Comparison of ENCODE assay signal across 1 cellular context in the genomic region with DNA sequence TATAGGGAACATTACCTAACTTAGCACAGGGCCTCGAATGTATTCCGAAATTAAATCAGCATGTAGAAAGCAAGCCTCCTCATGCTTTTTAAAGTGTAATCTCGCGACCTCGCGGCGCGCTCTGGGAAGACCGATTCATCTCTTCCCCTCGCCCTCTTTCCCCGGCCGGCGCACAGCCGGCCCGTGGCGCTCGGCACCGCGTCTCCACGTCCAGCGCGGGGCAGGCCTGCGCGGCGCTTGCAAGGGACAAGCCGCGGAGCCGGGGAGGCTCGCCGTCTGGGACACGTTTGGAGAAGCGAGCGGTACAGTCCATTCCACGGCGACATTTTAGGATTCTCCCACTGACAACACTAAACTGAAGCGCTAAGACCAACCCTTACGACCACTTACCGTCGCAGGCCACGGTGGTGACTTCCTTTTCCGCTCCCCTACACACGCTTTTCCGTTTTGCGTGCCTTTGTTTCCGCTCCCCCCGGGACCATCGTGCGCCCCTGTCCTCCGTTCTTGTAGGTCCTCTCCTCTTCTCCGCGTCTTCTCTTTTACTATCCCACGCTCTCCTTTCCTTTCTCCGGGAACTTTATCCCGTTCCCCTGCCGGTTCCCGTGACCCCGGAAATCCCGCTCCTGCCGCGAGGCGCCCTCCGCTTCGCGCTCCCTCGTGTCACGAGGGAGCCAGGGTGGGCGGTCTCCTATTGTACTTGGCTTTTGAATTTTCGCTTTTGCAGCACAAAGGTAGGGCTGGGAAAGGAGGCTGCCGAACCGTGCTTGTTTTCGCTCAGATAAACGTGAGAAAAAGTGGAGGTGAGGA.
TF ChIP-seq lines count a peak whose summit lies in the region.

A gene with protein sequence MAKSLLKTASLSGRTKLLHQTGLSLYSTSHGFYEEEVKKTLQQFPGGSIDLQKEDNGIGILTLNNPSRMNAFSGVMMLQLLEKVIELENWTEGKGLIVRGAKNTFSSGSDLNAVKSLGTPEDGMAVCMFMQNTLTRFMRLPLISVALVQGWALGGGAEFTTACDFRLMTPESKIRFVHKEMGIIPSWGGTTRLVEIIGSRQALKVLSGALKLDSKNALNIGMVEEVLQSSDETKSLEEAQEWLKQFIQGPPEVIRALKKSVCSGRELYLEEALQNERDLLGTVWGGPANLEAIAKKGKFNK (minus strand): TSS at position 664 of the 807 bp plus-strand sequence. CDS start 12,581 bp downstream, outside the sequence.

TF ChIP-seq in HepG2, 621 proteins besides CTCF, POLR2A, EP300 and RAD21 (continued from another document and continues in another):
- TF ChIP-seq, protein P1, sequence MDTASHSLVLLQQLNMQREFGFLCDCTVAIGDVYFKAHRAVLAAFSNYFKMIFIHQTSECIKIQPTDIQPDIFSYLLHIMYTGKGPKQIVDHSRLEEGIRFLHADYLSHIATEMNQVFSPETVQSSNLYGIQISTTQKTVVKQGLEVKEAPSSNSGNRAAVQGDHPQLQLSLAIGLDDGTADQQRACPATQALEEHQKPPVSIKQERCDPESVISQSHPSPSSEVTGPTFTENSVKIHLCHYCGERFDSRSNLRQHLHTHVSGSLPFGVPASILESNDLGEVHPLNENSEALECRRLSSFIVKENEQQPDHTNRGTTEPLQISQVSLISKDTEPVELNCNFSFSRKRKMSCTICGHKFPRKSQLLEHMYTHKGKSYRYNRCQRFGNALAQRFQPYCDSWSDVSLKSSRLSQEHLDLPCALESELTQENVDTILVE (CRISPR knock-in tag; IDR thresholded peaks at IDR 0.05) = no peak; the same call in 1 of the 2 replicates
- TF ChIP-seq PPARG (CRISPR knock-in tag; conservative IDR thresholded peaks at IDR 0.05) = 0 out of 2 replicates have a peak, but pooled peaks have one; percentile 30
- no peak; the same call in 1 of the 2 replicates for TF ChIP-seq RCOR2 (CRISPR knock-in tag; IDR thresholded peaks at IDR 0.05)
- TF ChIP-seq ZNF143 (CRISPR knock-in tag; IDR thresholded peaks at IDR 0.05) = peak; percentile 62; the same call in 1 of the 2 replicates
- TF ChIP-seq, protein P2, sequence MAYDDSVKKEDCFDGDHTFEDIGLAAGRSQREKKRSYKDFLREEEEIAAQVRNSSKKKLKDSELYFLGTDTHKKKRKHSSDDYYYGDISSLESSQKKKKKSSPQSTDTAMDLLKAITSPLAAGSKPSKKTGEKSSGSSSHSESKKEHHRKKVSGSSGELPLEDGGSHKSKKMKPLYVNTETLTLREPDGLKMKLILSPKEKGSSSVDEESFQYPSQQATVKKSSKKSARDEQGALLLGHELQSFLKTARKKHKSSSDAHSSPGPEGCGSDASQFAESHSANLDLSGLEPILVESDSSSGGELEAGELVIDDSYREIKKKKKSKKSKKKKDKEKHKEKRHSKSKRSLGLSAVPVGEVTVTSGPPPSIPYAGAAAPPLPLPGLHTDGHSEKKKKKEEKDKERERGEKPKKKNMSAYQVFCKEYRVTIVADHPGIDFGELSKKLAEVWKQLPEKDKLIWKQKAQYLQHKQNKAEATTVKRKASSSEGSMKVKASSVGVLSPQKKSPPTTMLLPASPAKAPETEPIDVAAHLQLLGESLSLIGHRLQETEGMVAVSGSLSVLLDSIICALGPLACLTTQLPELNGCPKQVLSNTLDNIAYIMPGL (CRISPR knock-in tag; IDR thresholded peaks at IDR 0.05; ENCODE audit: borderline replicate concordance in 1 of 2, low read depth in 1 of 2) = peak; percentile 91 to 95; a peak in 3 of 4 replicates
- TF ChIP-seq MAFF (IDR thresholded peaks at IDR 0.05; ENCODE audit: low read depth, low read length) = no peak
- 0 out of 2 replicates have a peak, but pooled peaks have one; percentile 14 for TF ChIP-seq ZNF30 (CRISPR knock-in tag; IDR thresholded peaks at IDR 0.05)
- peak; percentile 48; the same call in 1 of the 2 replicates for TF ChIP-seq REPIN1 (CRISPR knock-in tag; IDR thresholded peaks at IDR 0.05; ENCODE audit: borderline replicate concordance, low read depth)
- TF ChIP-seq BORCS8-MEF2B (CRISPR knock-in tag; IDR thresholded peaks at IDR 0.05) = peak; percentile 90
- no peak for TF ChIP-seq KDM1A (CRISPR knock-in tag; IDR thresholded peaks at IDR 0.05)
- TF ChIP-seq, protein P3, sequence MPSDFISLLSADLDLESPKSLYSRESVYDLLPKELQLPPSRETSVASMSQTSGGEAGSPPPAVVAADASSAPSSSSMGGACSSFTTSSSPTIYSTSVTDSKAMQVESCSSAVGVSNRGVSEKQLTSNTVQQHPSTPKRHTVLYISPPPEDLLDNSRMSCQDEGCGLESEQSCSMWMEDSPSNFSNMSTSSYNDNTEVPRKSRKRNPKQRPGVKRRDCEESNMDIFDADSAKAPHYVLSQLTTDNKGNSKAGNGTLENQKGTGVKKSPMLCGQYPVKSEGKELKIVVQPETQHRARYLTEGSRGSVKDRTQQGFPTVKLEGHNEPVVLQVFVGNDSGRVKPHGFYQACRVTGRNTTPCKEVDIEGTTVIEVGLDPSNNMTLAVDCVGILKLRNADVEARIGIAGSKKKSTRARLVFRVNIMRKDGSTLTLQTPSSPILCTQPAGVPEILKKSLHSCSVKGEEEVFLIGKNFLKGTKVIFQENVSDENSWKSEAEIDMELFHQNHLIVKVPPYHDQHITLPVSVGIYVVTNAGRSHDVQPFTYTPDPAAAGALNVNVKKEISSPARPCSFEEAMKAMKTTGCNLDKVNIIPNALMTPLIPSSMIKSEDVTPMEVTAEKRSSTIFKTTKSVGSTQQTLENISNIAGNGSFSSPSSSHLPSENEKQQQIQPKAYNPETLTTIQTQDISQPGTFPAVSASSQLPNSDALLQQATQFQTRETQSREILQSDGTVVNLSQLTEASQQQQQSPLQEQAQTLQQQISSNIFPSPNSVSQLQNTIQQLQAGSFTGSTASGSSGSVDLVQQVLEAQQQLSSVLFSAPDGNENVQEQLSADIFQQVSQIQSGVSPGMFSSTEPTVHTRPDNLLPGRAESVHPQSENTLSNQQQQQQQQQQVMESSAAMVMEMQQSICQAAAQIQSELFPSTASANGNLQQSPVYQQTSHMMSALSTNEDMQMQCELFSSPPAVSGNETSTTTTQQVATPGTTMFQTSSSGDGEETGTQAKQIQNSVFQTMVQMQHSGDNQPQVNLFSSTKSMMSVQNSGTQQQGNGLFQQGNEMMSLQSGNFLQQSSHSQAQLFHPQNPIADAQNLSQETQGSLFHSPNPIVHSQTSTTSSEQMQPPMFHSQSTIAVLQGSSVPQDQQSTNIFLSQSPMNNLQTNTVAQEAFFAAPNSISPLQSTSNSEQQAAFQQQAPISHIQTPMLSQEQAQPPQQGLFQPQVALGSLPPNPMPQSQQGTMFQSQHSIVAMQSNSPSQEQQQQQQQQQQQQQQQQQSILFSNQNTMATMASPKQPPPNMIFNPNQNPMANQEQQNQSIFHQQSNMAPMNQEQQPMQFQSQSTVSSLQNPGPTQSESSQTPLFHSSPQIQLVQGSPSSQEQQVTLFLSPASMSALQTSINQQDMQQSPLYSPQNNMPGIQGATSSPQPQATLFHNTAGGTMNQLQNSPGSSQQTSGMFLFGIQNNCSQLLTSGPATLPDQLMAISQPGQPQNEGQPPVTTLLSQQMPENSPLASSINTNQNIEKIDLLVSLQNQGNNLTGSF (CRISPR knock-in tag; IDR thresholded peaks at IDR 0.05) = no peak; the same call in 1 of the 2 replicates
- peak; percentile 94; the same call in 1 of the 2 replicates for TF ChIP-seq AHR (CRISPR knock-in tag; IDR thresholded peaks at IDR 0.05)
- peak; percentile 97 for TF ChIP-seq ZNF678 (CRISPR knock-in tag; IDR thresholded peaks at IDR 0.05)
- no peak for TF ChIP-seq ZNF136 (CRISPR knock-in tag; IDR thresholded peaks at IDR 0.05; ENCODE audit: low read depth)
- TF ChIP-seq BCL6 (CRISPR knock-in tag; IDR thresholded peaks at IDR 0.05) = no peak
- TF ChIP-seq ZNF556 (CRISPR knock-in tag; IDR thresholded peaks at IDR 0.05; ENCODE audit: borderline replicate concordance) = peak; percentile 96
- peak; percentile 21 for TF ChIP-seq ARID2 (CRISPR knock-in tag; IDR thresholded peaks at IDR 0.05; ENCODE audit: borderline replicate concordance)
- TF ChIP-seq MAFK (conservative IDR thresholded peaks at IDR 0.05 in 1 of 2, IDR thresholded peaks at IDR 0.05 in 1 of 2; ENCODE audit: low read length in 2 of 2) = no peak
- TF ChIP-seq SETDB1 (CRISPR knock-in tag; IDR thresholded peaks at IDR 0.05; ENCODE audit: borderline replicate concordance) = no peak
- TF ChIP-seq RFX5 (IDR thresholded peaks at IDR 0.05; ENCODE audit: low read depth, low read length) = no peak
- TF ChIP-seq, protein P4, sequence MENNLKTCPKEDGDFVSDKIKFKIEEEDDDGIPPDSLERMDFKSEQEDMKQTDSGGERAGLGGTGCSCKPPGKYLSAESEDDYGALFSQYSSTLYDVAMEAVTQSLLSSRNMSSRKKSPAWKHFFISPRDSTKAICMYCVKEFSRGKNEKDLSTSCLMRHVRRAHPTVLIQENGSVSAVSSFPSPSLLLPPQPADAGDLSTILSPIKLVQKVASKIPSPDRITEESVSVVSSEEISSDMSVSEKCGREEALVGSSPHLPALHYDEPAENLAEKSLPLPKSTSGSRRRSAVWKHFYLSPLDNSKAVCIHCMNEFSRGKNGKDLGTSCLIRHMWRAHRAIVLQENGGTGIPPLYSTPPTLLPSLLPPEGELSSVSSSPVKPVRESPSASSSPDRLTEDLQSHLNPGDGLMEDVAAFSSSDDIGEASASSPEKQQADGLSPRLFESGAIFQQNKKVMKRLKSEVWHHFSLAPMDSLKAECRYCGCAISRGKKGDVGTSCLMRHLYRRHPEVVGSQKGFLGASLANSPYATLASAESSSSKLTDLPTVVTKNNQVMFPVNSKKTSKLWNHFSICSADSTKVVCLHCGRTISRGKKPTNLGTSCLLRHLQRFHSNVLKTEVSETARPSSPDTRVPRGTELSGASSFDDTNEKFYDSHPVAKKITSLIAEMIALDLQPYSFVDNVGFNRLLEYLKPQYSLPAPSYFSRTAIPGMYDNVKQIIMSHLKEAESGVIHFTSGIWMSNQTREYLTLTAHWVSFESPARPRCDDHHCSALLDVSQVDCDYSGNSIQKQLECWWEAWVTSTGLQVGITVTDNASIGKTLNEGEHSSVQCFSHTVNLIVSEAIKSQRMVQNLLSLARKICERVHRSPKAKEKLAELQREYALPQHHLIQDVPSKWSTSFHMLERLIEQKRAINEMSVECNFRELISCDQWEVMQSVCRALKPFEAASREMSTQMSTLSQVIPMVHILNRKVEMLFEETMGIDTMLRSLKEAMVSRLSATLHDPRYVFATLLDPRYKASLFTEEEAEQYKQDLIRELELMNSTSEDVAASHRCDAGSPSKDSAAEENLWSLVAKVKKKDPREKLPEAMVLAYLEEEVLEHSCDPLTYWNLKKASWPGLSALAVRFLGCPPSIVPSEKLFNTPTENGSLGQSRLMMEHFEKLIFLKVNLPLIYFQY (CRISPR knock-in tag; IDR thresholded peaks at IDR 0.05; ENCODE audit: borderline replicate concordance) = peak; percentile 86
- no peak; the same call in 1 of the 2 replicates for TF ChIP-seq ARHGAP35 (CRISPR knock-in tag; IDR thresholded peaks at IDR 0.05; ENCODE audit: borderline replicate concordance)
- TF ChIP-seq, protein P5, sequence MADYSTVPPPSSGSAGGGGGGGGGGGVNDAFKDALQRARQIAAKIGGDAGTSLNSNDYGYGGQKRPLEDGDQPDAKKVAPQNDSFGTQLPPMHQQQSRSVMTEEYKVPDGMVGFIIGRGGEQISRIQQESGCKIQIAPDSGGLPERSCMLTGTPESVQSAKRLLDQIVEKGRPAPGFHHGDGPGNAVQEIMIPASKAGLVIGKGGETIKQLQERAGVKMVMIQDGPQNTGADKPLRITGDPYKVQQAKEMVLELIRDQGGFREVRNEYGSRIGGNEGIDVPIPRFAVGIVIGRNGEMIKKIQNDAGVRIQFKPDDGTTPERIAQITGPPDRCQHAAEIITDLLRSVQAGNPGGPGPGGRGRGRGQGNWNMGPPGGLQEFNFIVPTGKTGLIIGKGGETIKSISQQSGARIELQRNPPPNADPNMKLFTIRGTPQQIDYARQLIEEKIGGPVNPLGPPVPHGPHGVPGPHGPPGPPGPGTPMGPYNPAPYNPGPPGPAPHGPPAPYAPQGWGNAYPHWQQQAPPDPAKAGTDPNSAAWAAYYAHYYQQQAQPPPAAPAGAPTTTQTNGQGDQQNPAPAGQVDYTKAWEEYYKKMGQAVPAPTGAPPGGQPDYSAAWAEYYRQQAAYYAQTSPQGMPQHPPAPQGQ (CRISPR knock-in tag; IDR thresholded peaks at IDR 0.05; ENCODE audit: borderline replicate concordance) = no peak
- no peak for TF ChIP-seq NFE2L2 (IDR thresholded peaks at IDR 0.05; ENCODE audit: low read length)
- TF ChIP-seq, protein P6, sequence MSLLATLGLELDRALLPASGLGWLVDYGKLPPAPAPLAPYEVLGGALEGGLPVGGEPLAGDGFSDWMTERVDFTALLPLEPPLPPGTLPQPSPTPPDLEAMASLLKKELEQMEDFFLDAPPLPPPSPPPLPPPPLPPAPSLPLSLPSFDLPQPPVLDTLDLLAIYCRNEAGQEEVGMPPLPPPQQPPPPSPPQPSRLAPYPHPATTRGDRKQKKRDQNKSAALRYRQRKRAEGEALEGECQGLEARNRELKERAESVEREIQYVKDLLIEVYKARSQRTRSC (CRISPR knock-in tag; IDR thresholded peaks at IDR 0.05; ENCODE audit: low read depth) = peak; percentile 85; the same call in 1 of the 2 replicates
- peak; percentile 80; the same call in 1 of the 2 replicates for TF ChIP-seq ZNF776 (CRISPR knock-in tag; IDR thresholded peaks at IDR 0.05)
- TF ChIP-seq PRPF4 (IDR thresholded peaks at IDR 0.05; ENCODE audit: low read depth, low read length, poor library complexity, severe bottlenecking) = no peak
- TF ChIP-seq ZNF589 (CRISPR knock-in tag; conservative IDR thresholded peaks at IDR 0.05) = no peak
- peak; percentile 94 for TF ChIP-seq SALL1 (CRISPR knock-in tag; IDR thresholded peaks at IDR 0.05)
- TF ChIP-seq ZNF205 (CRISPR knock-in tag; IDR thresholded peaks at IDR 0.05) = peak; percentile 7; the same call in 1 of the 2 replicates
- TF ChIP-seq POLR2AphosphoS2 (IDR thresholded peaks at IDR 0.05; ENCODE audit: low read depth, low read length) = no peak
- TF ChIP-seq HNRNPLL (IDR thresholded peaks at IDR 0.05; ENCODE audit: low read depth, low read length, poor library complexity, severe bottlenecking) = peak; percentile 72
- TF ChIP-seq, protein P7, sequence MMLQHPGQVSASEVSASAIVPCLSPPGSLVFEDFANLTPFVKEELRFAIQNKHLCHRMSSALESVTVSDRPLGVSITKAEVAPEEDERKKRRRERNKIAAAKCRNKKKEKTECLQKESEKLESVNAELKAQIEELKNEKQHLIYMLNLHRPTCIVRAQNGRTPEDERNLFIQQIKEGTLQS (CRISPR knock-in tag; IDR thresholded peaks at IDR 0.05) = peak; percentile 42; the same call in 1 of the 2 replicates
- peak; percentile 66; the same call in 1 of the 2 replicates for TF ChIP-seq ZNF746 (CRISPR knock-in tag; IDR thresholded peaks at IDR 0.05)
- TF ChIP-seq, protein P8, sequence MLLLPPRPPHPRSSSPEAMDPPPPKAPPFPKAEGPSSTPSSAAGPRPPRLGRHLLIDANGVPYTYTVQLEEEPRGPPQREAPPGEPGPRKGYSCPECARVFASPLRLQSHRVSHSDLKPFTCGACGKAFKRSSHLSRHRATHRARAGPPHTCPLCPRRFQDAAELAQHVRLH (CRISPR knock-in tag; IDR thresholded peaks at IDR 0.05; ENCODE audit: borderline replicate concordance, low read depth) = peak; percentile 92; the same call in 1 of the 2 replicates
- no peak for TF ChIP-seq CEBPB (IDR thresholded peaks at IDR 0.05; ENCODE audit: borderline replicate concordance, low read depth, low read length)
- TF ChIP-seq SAFB2 (CRISPR knock-in tag; IDR thresholded peaks at IDR 0.05; ENCODE audit: borderline replicate concordance, low read depth) = peak; percentile 28; the same call in 1 of the 2 replicates
- TF ChIP-seq ZNF557 (CRISPR knock-in tag; IDR thresholded peaks at IDR 0.05) = peak; percentile 66; the same call in 1 of the 2 replicates
